Comparison of ENCODE assay signal across 1 cellular context in the genomic region with DNA sequence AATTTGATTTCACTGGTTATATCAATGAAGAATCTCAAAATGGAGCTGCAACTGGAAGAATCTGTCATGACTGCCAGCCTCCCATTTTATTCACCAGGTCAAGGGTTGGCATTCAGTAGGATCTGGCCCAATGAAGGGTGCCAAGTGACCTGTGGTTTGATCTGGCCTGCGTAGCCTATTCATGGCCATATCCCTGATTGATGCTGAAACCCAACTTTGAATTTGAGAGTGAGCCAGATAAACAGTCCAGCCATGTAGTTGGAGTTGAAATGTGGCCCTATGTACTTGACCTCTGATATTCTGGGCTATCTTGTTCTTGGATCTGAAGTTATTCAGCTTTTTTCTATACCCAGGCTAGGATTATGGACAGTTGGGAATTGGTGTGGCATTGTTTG.
TF ChIP-seq lines count a peak whose summit lies in the region.

No MANE protein-coding gene starts in this region.

TF ChIP-seq in K562, 482 proteins besides CTCF, POLR2A, EP300 and RAD21 (continued from another document and continues in another):
- 0 out of 2 replicates have a peak, but pooled peaks have one; percentile 68 for TF ChIP-seq AFF4 (CRISPR knock-in tag; IDR thresholded peaks at IDR 0.05)
- 0 out of 2 replicates have a peak, but pooled peaks have one; percentile 13 for TF ChIP-seq SMARCA4 (IDR thresholded peaks at IDR 0.05)
- no peak for TF ChIP-seq JUND (IDR thresholded peaks at IDR 0.05; ENCODE audit: borderline replicate concordance, low read depth, low read length)
- TF ChIP-seq JUND (tag; IDR thresholded peaks at IDR 0.05; ENCODE audit: borderline replicate concordance, low read depth, low read length), result 0 out of 3 replicates have a peak, but pooled peaks have one; percentile 20
- TF ChIP-seq HMGN3 (IDR thresholded peaks at IDR 0.05; ENCODE audit: borderline replicate concordance, extremely low read depth, insufficient read length, low read depth, low read length), result no peak
- no peak for TF ChIP-seq ILK (tag; IDR thresholded peaks at IDR 0.05; ENCODE audit: borderline replicate concordance, low read depth)
- TF ChIP-seq ILF3 (IDR thresholded peaks at IDR 0.05; ENCODE audit: borderline replicate concordance), result no peak
- 0 out of 2 replicates have a peak, but pooled peaks have one; percentile 24 for TF ChIP-seq SP1 (CRISPR knock-in tag; IDR thresholded peaks at IDR 0.05)
- TF ChIP-seq NCOA6 (IDR thresholded peaks at IDR 0.05), result no peak
- TF ChIP-seq SMAD2 (IDR thresholded peaks at IDR 0.05; ENCODE audit: low read depth, low read length), result no peak
- TF ChIP-seq DIDO1 (tag; IDR thresholded peaks at IDR 0.05; ENCODE audit: low read depth), result no peak
- 0 out of 2 replicates have a peak, but pooled peaks have one; percentile 9 for TF ChIP-seq ZNF584 (CRISPR knock-in tag; IDR thresholded peaks at IDR 0.05; ENCODE audit: low read depth)
- TF ChIP-seq SRSF7 (optimal IDR thresholded peaks at IDR 0.05; ENCODE audit: low read depth, low read length), result no peak
- TF ChIP-seq RFX7 (CRISPR knock-in tag; IDR thresholded peaks at IDR 0.05), result no peak
- no peak for TF ChIP-seq PBX2 (CRISPR knock-in tag; IDR thresholded peaks at IDR 0.05; ENCODE audit: low read depth)
- no peak for TF ChIP-seq PBX2 (tag; conservative IDR thresholded peaks at IDR 0.05; ENCODE audit: low read depth)
- TF ChIP-seq, protein P1, sequence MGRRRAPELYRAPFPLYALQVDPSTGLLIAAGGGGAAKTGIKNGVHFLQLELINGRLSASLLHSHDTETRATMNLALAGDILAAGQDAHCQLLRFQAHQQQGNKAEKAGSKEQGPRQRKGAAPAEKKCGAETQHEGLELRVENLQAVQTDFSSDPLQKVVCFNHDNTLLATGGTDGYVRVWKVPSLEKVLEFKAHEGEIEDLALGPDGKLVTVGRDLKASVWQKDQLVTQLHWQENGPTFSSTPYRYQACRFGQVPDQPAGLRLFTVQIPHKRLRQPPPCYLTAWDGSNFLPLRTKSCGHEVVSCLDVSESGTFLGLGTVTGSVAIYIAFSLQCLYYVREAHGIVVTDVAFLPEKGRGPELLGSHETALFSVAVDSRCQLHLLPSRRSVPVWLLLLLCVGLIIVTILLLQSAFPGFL (CRISPR knock-in tag; IDR thresholded peaks at IDR 0.05), result 0 out of 2 replicates have a peak, but pooled peaks have one; percentile 31
- no peak for TF ChIP-seq NR4A1 (CRISPR knock-in tag; IDR thresholded peaks at IDR 0.05)
- TF ChIP-seq NR4A1 (tag; IDR thresholded peaks at IDR 0.05), result 0 out of 2 replicates have a peak, but pooled peaks have one; percentile 34
- TF ChIP-seq ZKSCAN3 (CRISPR knock-in tag; IDR thresholded peaks at IDR 0.05), result no peak
- no peak for TF ChIP-seq ZNF764 (CRISPR knock-in tag; IDR thresholded peaks at IDR 0.05; ENCODE audit: low read depth)
- TF ChIP-seq TBL1XR1 (IDR thresholded peaks at IDR 0.05; ENCODE audit: low read length in 2 of 2), result peak in 1 of 2 experiments; percentile 49; a peak in 1 of 4 replicates
- TF ChIP-seq MTA1 (IDR thresholded peaks at IDR 0.05; ENCODE audit: borderline replicate concordance), result 0 out of 2 replicates have a peak, but pooled peaks have one; percentile 21
- peak; percentile 18 to 28; a peak in 1 of 4 replicates for TF ChIP-seq RCOR1 (IDR thresholded peaks at IDR 0.05; ENCODE audit: borderline replicate concordance in 1 of 2, low read depth in 2 of 2, low read length in 2 of 2)
- TF ChIP-seq YY1 (IDR thresholded peaks at IDR 0.05; ENCODE audit: borderline replicate concordance in 1 of 3, control insufficient read depth in 1 of 3, extremely low read depth in 1 of 3, insufficient read depth in 3 of 3, insufficient read length in 1 of 3, insufficient replicate concordance in 2 of 3, low read depth in 1 of 3, low read length in 2 of 3), result peak in 1 of 3 experiments; percentile 63
- TF ChIP-seq LCOR (CRISPR knock-in tag; IDR thresholded peaks at IDR 0.05), result 0 out of 2 replicates have a peak, but pooled peaks have one; percentile 28
- TF ChIP-seq EHMT2 (IDR thresholded peaks at IDR 0.05), result peak; percentile 74; the same call in 1 of the 2 replicates
- no peak for TF ChIP-seq MXI1 (IDR thresholded peaks at IDR 0.05; ENCODE audit: low read depth, low read length)
- TF ChIP-seq HDAC8 (tag; IDR thresholded peaks at IDR 0.05), result no peak
- TF ChIP-seq MED1 (CRISPR knock-in tag; IDR thresholded peaks at IDR 0.05; ENCODE audit: borderline replicate concordance), result no peak
- TF ChIP-seq, protein P2, sequence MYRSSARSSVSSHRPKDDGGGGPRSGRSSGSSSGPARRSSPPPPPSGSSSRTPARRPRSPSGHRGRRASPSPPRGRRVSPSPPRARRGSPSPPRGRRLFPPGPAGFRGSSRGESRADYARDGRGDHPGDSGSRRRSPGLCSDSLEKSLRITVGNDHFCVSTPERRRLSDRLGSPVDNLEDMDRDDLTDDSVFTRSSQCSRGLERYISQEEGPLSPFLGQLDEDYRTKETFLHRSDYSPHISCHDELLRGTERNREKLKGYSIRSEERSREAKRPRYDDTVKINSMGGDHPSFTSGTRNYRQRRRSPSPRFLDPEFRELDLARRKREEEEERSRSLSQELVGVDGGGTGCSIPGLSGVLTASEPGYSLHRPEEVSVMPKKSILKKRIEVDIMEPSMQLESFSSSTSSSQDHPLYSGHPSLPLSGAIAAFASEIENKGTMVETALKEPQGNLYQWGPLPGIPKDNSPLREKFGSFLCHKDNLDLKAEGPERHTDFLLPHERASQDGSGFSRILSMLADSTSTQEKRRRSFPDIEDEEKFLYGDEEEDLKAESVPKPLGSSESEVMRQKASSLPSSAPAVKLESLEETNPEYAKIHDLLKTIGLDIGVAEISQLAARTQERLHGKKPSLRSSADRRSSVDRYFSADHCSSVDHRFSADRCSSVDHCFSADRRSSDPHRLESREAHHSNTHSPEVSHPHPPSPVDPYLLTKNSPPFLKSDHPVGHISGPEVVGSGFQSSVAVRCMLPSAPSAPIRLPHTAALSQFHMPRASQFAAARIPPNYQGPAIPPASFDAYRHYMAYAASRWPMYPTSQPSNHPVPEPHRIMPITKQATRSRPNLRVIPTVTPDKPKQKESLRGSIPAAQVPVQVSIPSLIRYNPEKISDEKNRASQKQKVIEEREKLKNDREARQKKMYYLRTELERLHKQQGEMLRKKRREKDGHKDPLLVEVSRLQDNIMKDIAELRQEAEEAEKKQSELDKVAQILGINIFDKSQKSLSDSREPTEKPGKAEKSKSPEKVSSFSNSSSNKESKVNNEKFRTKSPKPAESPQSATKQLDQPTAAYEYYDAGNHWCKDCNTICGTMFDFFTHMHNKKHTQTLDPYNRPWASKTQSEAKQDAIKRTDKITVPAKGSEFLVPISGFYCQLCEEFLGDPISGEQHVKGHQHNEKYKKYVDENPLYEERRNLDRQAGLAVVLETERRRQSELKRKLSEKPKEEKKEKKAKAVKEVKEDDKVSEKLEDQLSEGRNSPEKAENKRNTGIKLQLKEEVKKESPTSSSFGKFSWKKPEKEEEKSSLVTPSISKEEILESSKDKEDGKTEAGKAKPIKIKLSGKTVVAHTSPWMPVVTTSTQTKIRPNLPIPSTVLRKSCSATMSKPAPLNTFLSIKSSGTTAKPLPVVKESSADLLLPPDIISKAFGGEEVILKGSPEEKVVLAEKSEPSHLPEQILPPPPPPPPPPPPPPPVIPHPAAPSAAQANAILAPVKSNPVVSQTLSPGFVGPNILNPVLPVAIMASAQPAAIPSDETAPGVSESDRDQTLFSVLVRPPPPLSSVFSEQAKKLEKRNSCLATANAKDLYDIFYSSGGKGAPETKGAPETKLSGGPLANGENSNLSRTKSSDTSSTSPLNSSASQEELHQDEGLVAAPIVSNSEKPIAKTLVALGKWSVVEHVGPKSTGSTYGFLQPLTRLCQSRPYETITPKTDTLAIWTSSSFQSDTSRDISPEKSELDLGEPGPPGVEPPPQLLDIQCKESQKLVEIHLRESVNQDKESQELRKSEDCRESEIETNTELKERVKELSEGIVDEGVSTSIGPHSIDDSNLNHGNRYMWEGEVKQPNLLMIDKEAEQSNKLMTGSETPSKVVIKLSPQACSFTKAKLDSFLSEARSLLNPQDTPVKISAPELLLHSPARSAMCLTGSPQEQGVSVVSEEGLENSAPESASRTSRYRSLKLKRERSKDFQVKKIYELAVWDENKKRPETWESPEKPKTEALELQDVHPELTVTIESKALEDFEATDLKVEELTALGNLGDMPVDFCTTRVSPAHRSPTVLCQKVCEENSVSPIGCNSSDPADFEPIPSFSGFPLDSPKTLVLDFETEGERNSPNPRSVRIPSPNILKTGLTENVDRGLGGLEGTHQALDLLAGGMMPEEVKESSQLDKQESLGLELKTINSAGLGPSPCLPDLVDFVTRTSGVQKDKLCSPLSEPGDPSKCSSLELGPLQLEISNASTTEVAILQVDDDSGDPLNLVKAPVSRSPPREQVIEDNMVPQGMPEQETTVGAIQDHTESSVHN (IDR thresholded peaks at IDR 0.05; ENCODE audit: borderline replicate concordance in 1 of 2, low read depth in 1 of 2), result no peak
- TF ChIP-seq SRF (CRISPR knock-in tag; IDR thresholded peaks at IDR 0.05), result no peak; a peak in 1 of 4 replicates
- no peak for TF ChIP-seq ZNF583 (CRISPR knock-in tag; IDR thresholded peaks at IDR 0.05)
- no peak for TF ChIP-seq SNIP1 (IDR thresholded peaks at IDR 0.05; ENCODE audit: low read depth)
- no peak for TF ChIP-seq ZNF253 (CRISPR knock-in tag; conservative IDR thresholded peaks at IDR 0.05)
- TF ChIP-seq BHLHE40 (IDR thresholded peaks at IDR 0.05; ENCODE audit: low read length), result no peak
- TF ChIP-seq ZNF224 (CRISPR knock-in tag; IDR thresholded peaks at IDR 0.05), result no peak
- no peak for TF ChIP-seq ZNF133 (CRISPR knock-in tag; IDR thresholded peaks at IDR 0.05)
- no peak for TF ChIP-seq MECOM (CRISPR knock-in tag; IDR thresholded peaks at IDR 0.05)
- TF ChIP-seq NEUROD1 (IDR thresholded peaks at IDR 0.05; ENCODE audit: borderline replicate concordance, low read depth, low read length, partially characterized antibody), result no peak
- no peak for TF ChIP-seq CBX1 (IDR thresholded peaks at IDR 0.05; ENCODE audit: low read depth)
- TF ChIP-seq ZNF165 (CRISPR knock-in tag; IDR thresholded peaks at IDR 0.05; ENCODE audit: borderline replicate concordance), result no peak
- TF ChIP-seq CSDE1 (IDR thresholded peaks at IDR 0.05), result no peak
- TF ChIP-seq, protein P3, sequence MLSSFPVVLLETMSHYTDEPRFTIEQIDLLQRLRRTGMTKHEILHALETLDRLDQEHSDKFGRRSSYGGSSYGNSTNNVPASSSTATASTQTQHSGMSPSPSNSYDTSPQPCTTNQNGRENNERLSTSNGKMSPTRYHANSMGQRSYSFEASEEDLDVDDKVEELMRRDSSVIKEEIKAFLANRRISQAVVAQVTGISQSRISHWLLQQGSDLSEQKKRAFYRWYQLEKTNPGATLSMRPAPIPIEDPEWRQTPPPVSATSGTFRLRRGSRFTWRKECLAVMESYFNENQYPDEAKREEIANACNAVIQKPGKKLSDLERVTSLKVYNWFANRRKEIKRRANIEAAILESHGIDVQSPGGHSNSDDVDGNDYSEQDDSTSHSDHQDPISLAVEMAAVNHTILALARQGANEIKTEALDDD (IDR thresholded peaks at IDR 0.05), result 0 out of 2 replicates have a peak, but pooled peaks have one; percentile 53
- peak; percentile 53; the same call in 1 of the 2 replicates for TF ChIP-seq DPF2 (IDR thresholded peaks at IDR 0.05)
- TF ChIP-seq DMBX1 (CRISPR knock-in tag; IDR thresholded peaks at IDR 0.05; ENCODE audit: borderline replicate concordance), result no peak
- TF ChIP-seq ZNF766 (CRISPR knock-in tag; conservative IDR thresholded peaks at IDR 0.05), result 0 out of 2 replicates have a peak, but pooled peaks have one; percentile 18
- TF ChIP-seq, protein P4, sequence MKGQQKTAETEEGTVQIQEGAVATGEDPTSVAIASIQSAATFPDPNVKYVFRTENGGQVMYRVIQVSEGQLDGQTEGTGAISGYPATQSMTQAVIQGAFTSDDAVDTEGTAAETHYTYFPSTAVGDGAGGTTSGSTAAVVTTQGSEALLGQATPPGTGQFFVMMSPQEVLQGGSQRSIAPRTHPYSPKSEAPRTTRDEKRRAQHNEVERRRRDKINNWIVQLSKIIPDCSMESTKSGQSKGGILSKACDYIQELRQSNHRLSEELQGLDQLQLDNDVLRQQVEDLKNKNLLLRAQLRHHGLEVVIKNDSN (CRISPR knock-in tag; IDR thresholded peaks at IDR 0.05), result no peak
